ENCODE assay signal across 31 cellular contexts in the genomic region with DNA sequence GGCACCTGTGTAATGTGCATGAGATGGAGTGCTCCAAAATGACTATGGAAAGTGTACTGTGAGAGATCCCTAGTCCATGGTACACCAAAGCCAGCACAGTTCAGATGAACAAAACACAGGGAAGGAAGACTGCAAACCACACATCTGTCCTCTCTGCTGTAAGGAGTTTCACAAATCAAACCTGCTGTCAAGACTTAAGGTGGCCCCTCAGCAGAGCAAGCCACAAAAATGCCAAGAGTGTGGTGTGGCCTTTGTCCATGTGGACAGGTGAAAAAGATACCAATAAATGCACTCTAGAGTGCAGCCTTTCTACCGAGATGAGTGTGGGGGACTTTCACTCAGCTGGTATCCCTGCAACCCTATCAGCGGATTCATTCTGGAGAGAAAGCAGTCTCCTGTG. TPM values are rescaled to one million over a fixed set of nuclear protein-coding genes. Genes with fewer than 3 reads are reported as not detected.
"Had no signal": no experiment of that assay in that cellular context is flagged by ENCODE, and none has a peak within 500 bp of the region (broad histone marks: within the 10 kb centered on the region; RNA-seq: fewer than 3 reads in every experiment).

No MANE protein-coding gene starts in this region.

- H3K9me3 ChIP-seq: colonic mucosa, gastrocnemius medialis had no signal

- H3K4me1 ChIP-seq: colonic mucosa, esophagus squamous epithelium, gastrocnemius medialis, heart right ventricle, left lung, lower lobe of right lung had no signal

- H3K4me1 Mint-ChIP-seq: endodermal cell, memory B cell had no signal

- ATAC-seq: effector memory CD8-positive, alpha-beta T cell; esophagus mucosa; gastrocnemius medialis; heart right ventricle; left cardiac atrium; left lung; left ventricle myocardium superior; lower lobe of right lung; naive thymus-derived CD8-positive, alpha-beta T cell had no signal

- H3K4me3 Mint-ChIP-seq: dendritic cell treated with granulocyte-macrophage colony-stimulating factor and Interleukin-4, amounts not matched to agents 40 ng/mL and 50 ng/mL, for 4 days; effector memory CD8-positive, alpha-beta T cell; endodermal cell; memory B cell; naive thymus-derived CD8-positive, alpha-beta T cell had no signal

- H3K4me3 ChIP-seq: colonic mucosa, esophagus squamous epithelium, gastrocnemius medialis, heart right ventricle, left lung, lower lobe of right lung had no signal

- H3K36me3 Mint-ChIP-seq: memory B cell had no signal

- H3K27ac ChIP-seq: colonic mucosa, epithelial cell of prostate, esophagus squamous epithelium, gastrocnemius medialis, heart right ventricle, left lung, lower lobe of right lung had no signal

- H3K27me3 ChIP-seq: colonic mucosa, esophagus squamous epithelium, gastrocnemius medialis, left lung had no signal

- H3K27ac Mint-ChIP-seq: dendritic cell treated with granulocyte-macrophage colony-stimulating factor and Interleukin-4, amounts not matched to agents 40 ng/mL and 50 ng/mL, for 4 days; effector memory CD8-positive, alpha-beta T cell; endodermal cell; memory B cell had no signal

- DNase-seq: colonic mucosa; cortex of kidney; effector CD8-positive, alpha-beta T cell; effector memory CD8-positive, alpha-beta T cell; endodermal cell; erythroblast; esophagus squamous epithelium; foreskin fibroblast; foreskin melanocyte; gastrocnemius medialis; glutamatergic neuron; head of caudate nucleus; heart right ventricle; hippocampal formation; left cardiac atrium; left lung; left ventricle myocardium superior; lower lobe of right lung; mesendoderm; midbrain; naive thymus-derived CD8-positive, alpha-beta T cell had no signal

- H3K36me3 ChIP-seq: colonic mucosa, esophagus squamous epithelium, gastrocnemius medialis, heart right ventricle, left lung, lower lobe of right lung had no signal

- H3K27me3 Mint-ChIP-seq: dendritic cell treated with granulocyte-macrophage colony-stimulating factor and Interleukin-4, amounts not matched to agents 40 ng/mL and 50 ng/mL, for 4 days; effector memory CD8-positive, alpha-beta T cell had no signal

RNA-seq across cellular contexts. Expression of a gene that starts 12.9 kb away (rescaled TPM):
- total RNA-seq: dermis microvascular lymphatic vessel endothelial cell; glomerular endothelial cell; left cardiac atrium; left ventricle myocardium superior; lower lobe of right lung; lung microvascular endothelial cell; mononuclear cell; mucosa of gallbladder; naive thymus-derived CD8-positive, alpha-beta T cell had no signal
- polyA plus RNA-seq: heart right ventricle; keratinocyte; naive thymus-derived CD8-positive, alpha-beta T cell had no signal
